Comparison of ENCODE assay signal across 13 cellular contexts in the genomic region with DNA sequence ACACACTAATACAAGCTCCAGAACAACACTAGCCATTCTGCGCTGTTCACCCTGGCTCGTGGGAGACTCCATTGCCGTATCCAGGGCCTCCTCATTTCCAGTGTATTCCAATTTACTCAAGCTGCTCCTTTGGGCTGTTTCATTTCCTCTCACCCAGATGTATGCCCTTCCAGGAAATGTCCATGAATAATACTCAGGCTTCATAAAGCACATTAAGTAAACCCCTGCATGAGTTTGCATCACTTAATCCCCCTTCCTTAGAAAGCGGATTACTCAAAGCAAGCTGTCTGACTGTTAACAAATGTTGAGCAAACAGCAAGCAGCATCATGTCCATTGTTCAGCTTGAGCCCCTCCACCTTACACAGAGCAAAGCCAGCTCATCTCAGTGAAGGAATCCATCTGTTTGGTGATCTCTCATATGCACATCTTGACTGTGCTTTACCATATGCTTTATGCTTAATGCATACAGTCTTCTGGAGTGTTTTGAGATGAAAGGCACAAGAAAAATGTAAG.
"Had no signal": no experiment of that assay in that cellular context is flagged by ENCODE, and none has a peak within 500 bp of the region (broad histone marks: within the 10 kb centered on the region; RNA-seq: fewer than 3 reads in every experiment).

No MANE protein-coding gene starts in this region.

- ATAC-seq: activated T-helper 17 cell treated with anti-CD3 and anti-CD28 coated beads, Interleukin-2, amount 50 U/mL, for 72 hours; left colon; natural killer cell; stimulated activated naive CD8-positive, alpha-beta T cell treated with anti-CD3 and anti-CD28 coated beads, Interleukin-15, amount 100 ng/mL, for 72 hours had no signal

- DNase-seq: activated B cell treated with CpG ODN at 0.5 μM for 24 hours; activated CD4-positive, alpha-beta T cell treated with anti-CD3 and anti-CD28 coated beads, Interleukin-2, amount 10 ng/mL, durations not matched to agents 24 days and 14 days; activated CD8-positive, alpha-beta memory T cell treated with anti-CD3 and anti-CD28 coated beads for 24 hours; activated naive CD4-positive, alpha-beta T cell treated with anti-CD3 and anti-CD28 coated beads for 36 hours; central memory CD4-positive, alpha-beta T cell; cortex of kidney; effector CD8-positive, alpha-beta T cell; left colon; natural killer cell; stimulated activated CD4-positive, alpha-beta T cell treated with anti-CD3 and anti-CD28 coated beads, Interleukin-4, amount 100 ng/mL, for 1 hour; stimulated activated naive CD8-positive, alpha-beta T cell treated with anti-CD3 and anti-CD28 coated beads, Interleukin-15, amount 100 ng/mL, for 72 hours had no signal

- H3K4me3 ChIP-seq: thoracic aorta had no signal
